ENCODE assay signal across 8 cellular contexts in genomic region chr18:49459404-49460171, GRCh38. TPM values are rescaled to one million over a fixed set of nuclear protein-coding genes. Genes with fewer than 3 reads are reported as not detected.
DNase-seq lines count a peak whose midpoint lies in the region; ATAC-seq, FAIRE-seq and TF ChIP-seq lines count a peak whose summit lies in the region.

No MANE protein-coding gene starts in this region.

- H3K27ac Mint-ChIP-seq in activated naive CD4-positive, alpha-beta T cell treated with anti-CD3 and anti-CD28 coated beads, Interleukin-2, amount 50 U/mL, for 72 hours, result peak overlapping the region; percentile 60 to 86

- TF ChIP-seq CTCF in hepatocyte (IDR thresholded peaks at IDR 0.05; ENCODE audit: poor library complexity), result no peak

- H3K9me3 Mint-ChIP-seq in activated naive CD4-positive, alpha-beta T cell treated with anti-CD3 and anti-CD28 coated beads, Interleukin-2, amount 50 U/mL, for 72 hours, result peaks cover 0 to 5% of the 10 kb centered on the region in 2 donors

- H3K27me3 ChIP-seq in hepatocyte, result no peaks in the 10 kb centered on the region
- no peaks in the 10 kb centered on the region for H3K27me3 ChIP-seq in skeletal muscle tissue (ENCODE audit: control insufficient read depth in 3 of 3, insufficient read depth in 3 of 3, low read length in 3 of 3)

- H3K36me3 ChIP-seq in hepatocyte (replicated peaks; ENCODE audit: insufficient read depth, low read depth), result no peaks in the 10 kb centered on the region
- no peaks in the 10 kb centered on the region for H3K36me3 ChIP-seq in skeletal muscle tissue (ENCODE audit: control insufficient read depth in 3 of 3, insufficient read depth in 3 of 3, low read length in 3 of 3)

- peak overlapping the region; percentile 98 for H2AFZ ChIP-seq in hepatocyte

- peak; percentile 66 for FAIRE-seq in GM19239 (lab: Jason Lieb, UNC)

- H3K4me2 ChIP-seq in hepatocyte, result peak overlapping the region; percentile 89

- H3K27ac ChIP-seq in hepatocyte, result peak overlapping the region; percentile 84
- peak overlapping the region; percentile 90 for H3K27ac ChIP-seq in skeletal muscle tissue (ENCODE audit: low read depth, low read length)

- peak; percentile 29 to 62 for ATAC-seq in activated naive CD4-positive, alpha-beta T cell treated with anti-CD3 and anti-CD28 coated beads, Interleukin-2, amount 50 U/mL, for 72 hours

- peak overlapping the region; percentile 94 for H3K4me3 ChIP-seq in hepatocyte
- peak overlapping the region; percentile 80 to 94 (median 91) for H3K4me3 ChIP-seq in skeletal muscle tissue (ENCODE audit: low read length in 3 of 3)

- H3K9me2 ChIP-seq in hepatocyte (replicated peaks; ENCODE audit: insufficient read depth), result no peaks in the 10 kb centered on the region

- peaks cover 8 to 11% of the 10 kb centered on the region in 2 donors for H3K36me3 Mint-ChIP-seq in activated naive CD4-positive, alpha-beta T cell treated with anti-CD3 and anti-CD28 coated beads, Interleukin-2, amount 50 U/mL, for 72 hours

- H3K79me2 ChIP-seq in hepatocyte, result peaks cover 54% of the 10 kb centered on the region

- H3K9ac ChIP-seq in skeletal muscle tissue (ENCODE audit: low read depth in 1 of 3, low read length in 3 of 3), result peak overlapping the region; percentile 92 to 96 (median 95)

- WGBS in hepatocyte (ENCODE audit: low lambda C conversion rate, missing lambda C conversion rate), result 26% methylated on average over 16 of the region's 16 CpGs

- peaks cover 5% of the 10 kb centered on the region for H4K20me1 ChIP-seq in hepatocyte (ENCODE audit: insufficient read depth, poor library complexity, severe bottlenecking)

- DNase-seq in Ammon's horn (ENCODE audit: low spot score) (peak; percentile 33), GM19239 (ENCODE audit: insufficient read length, low spot score) (no peak), M059J (ENCODE audit: low read depth) (peak; percentile 30), hepatocyte (ENCODE audit: low spot score) (no peak), NCI-H510A treated with DMSO at 0.1 percent for 48 hours (lab: John Stamatoyannopoulos, UW) (no peak), iPS-NIHi7 (ENCODE audit: extremely low spot score) (no peak)
- no peak for DNase-seq in activated naive CD4-positive, alpha-beta T cell treated with anti-CD3 and anti-CD28 coated beads, Interleukin-2, amount 50 U/mL, for 72 hours (ENCODE audit: low spot score in 2 of 2)

- H3K9me3 ChIP-seq in hepatocyte (ENCODE audit: low read depth) (no peaks in the 10 kb centered on the region), skeletal muscle tissue (ENCODE audit: control insufficient read depth in 3 of 3, low read length in 3 of 3) (no peaks in the 10 kb centered on the region)

- H3K4me1 ChIP-seq in hepatocyte (ENCODE audit: insufficient read depth) (peaks cover 7% of the 10 kb centered on the region), skeletal muscle tissue (ENCODE audit: control insufficient read depth in 3 of 3, insufficient read depth in 3 of 3, low read length in 3 of 3) (peaks cover 13 to 24% (median 18%) of the 10 kb centered on the region in 3 donors)

RNA-seq across cellular contexts. Expression of gene DYM, which starts 0.9 kb away (rescaled TPM):
- 66.5 and 84.7 TPM in 2 replicates for total RNA-seq in M059J (2014; rRNA removed; shearing (Covaris generic))
- 100 to 1,000 TPM in 1 of 2 donors, 10 to 100 TPM in 1; 75.1 to 108 TPM for total RNA-seq in activated naive CD4-positive, alpha-beta T cell treated with anti-CD3 and anti-CD28 coated beads, Interleukin-2, amount 50 U/mL, for 72 hours
- total RNA-seq in hepatocyte, result 36.9 and 49.5 TPM in 2 replicates
- polyA plus RNA-seq in hepatocyte, result 39.2 and 43.8 TPM in 2 replicates
- total RNA-seq in skeletal muscle tissue, result 49.1 TPM

RNA-seq across cellular contexts. Expression of gene C18orf32, which starts 27.4 kb away (rescaled TPM):
- 79.0 and 115 TPM in 2 replicates for total RNA-seq in M059J (2014; rRNA removed; shearing (Covaris generic))
- 10 to 100 TPM; 14.6 to 25.9 TPM for total RNA-seq in activated naive CD4-positive, alpha-beta T cell treated with anti-CD3 and anti-CD28 coated beads, Interleukin-2, amount 50 U/mL, for 72 hours
- total RNA-seq in hepatocyte (74.0 and 77.9 TPM in 2 replicates), skeletal muscle tissue (4.7 TPM)
- 86.1 and 105 TPM in 2 replicates for polyA plus RNA-seq in hepatocyte

RNA-seq across cellular contexts. Expression of gene RPL17, which starts 32.7 kb away (rescaled TPM):
- total RNA-seq in M059J (2014; rRNA removed; shearing (Covaris generic)), result 1,519 and 2,116 TPM in 2 replicates
- 1,000 to 10,000 TPM; 1,912 to 2,327 TPM for total RNA-seq in activated naive CD4-positive, alpha-beta T cell treated with anti-CD3 and anti-CD28 coated beads, Interleukin-2, amount 50 U/mL, for 72 hours
- total RNA-seq in hepatocyte, result 1,900 and 1,936 TPM in 2 replicates
- 673 and 708 TPM in 2 replicates for polyA plus RNA-seq in hepatocyte
- 1,271 TPM for total RNA-seq in skeletal muscle tissue

Comparison
In these comparisons a context has a peak if more than half of its experiments do, and no peak if none do; other contexts are left out.
1. DNase-seq: peak in Ammon's horn (single experiment) and M059J (single experiment); none in GM19239 (single experiment), activated naive CD4-positive, alpha-beta T cell treated with anti-CD3 and anti-CD28 coated beads, Interleukin-2, amount 50 U/mL, for 72 hours (0 of 2), hepatocyte (single experiment), NCI-H510A treated with DMSO at 0.1 percent for 48 hours (single experiment) and iPS-NIHi7 (single experiment).